ENCODE assay signal across 28 cellular contexts in the genomic region with DNA sequence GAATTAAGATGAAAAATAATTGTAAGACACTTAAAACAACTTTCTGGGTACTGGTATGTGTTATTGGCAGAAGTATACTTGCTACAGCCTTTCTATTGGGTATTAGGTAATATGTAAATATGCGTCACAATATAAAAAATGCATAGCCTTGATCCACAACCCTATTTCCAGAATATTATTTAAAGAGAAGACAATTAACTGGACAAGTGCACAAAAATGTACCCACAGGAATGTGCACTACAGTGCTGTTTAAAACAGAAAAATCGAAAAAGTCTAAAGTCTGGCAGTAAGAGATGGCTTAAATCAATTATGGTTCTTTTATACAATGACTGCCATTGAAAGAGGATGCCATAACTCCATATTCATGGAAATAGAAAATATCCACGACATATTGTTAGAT.
"Had no signal": no experiment of that assay in that cellular context is flagged by ENCODE, and none has a peak within 500 bp of the region (broad histone marks: within the 10 kb centered on the region; RNA-seq: fewer than 3 reads in every experiment).

No MANE protein-coding gene starts in this region.

- H3K9me3 ChIP-seq: colonic mucosa, esophagus muscularis mucosa, esophagus squamous epithelium, gastrocnemius medialis, gastroesophageal sphincter, heart left ventricle, heart right ventricle had no signal

- H3K27ac ChIP-seq: colonic mucosa, coronary artery, dorsolateral prefrontal cortex, epithelial cell of prostate, esophagus muscularis mucosa, esophagus squamous epithelium, foreskin keratinocyte, gastrocnemius medialis, gastroesophageal sphincter, heart left ventricle, heart right ventricle had no signal

- DNase-seq: colonic mucosa; cortex of kidney; dermis blood vessel endothelial cell; dorsolateral prefrontal cortex; effector CD4-positive, alpha-beta T cell; effector CD8-positive, alpha-beta T cell; effector memory CD4-positive, alpha-beta T cell; effector memory CD8-positive, alpha-beta T cell; endodermal cell; erythroblast; esophagus squamous epithelium; foreskin fibroblast; foreskin keratinocyte; foreskin melanocyte; gastrocnemius medialis; glutamatergic neuron; head of caudate nucleus; heart left ventricle; heart right ventricle had no signal

- H3K36me3 ChIP-seq: colonic mucosa, esophagus muscularis mucosa, esophagus squamous epithelium, gastrocnemius medialis, gastroesophageal sphincter, heart left ventricle, heart right ventricle had no signal

- FAIRE-seq: colon, endometrium, endothelial cell of umbilical vein, frontal cortex had no signal

- H3K4me1 ChIP-seq: colonic mucosa, esophagus muscularis mucosa, esophagus squamous epithelium, foreskin keratinocyte, gastrocnemius medialis, gastroesophageal sphincter had no signal

- ATAC-seq: effector memory CD8-positive, alpha-beta T cell; esophagus mucosa; foreskin keratinocyte; gastrocnemius medialis; gastroesophageal sphincter; heart left ventricle; heart right ventricle had no signal

- H3K27me3 ChIP-seq: colonic mucosa, dorsolateral prefrontal cortex, esophagus muscularis mucosa, esophagus squamous epithelium, gastrocnemius medialis, gastroesophageal sphincter, heart left ventricle, heart right ventricle had no signal

- H3K4me3 ChIP-seq: colonic mucosa, coronary artery, dorsolateral prefrontal cortex, esophagus muscularis mucosa, esophagus squamous epithelium, gastrocnemius medialis, gastroesophageal sphincter, heart left ventricle, heart right ventricle had no signal
